Comparison of ENCODE assay signal across 10 cellular contexts in the genomic region with DNA sequence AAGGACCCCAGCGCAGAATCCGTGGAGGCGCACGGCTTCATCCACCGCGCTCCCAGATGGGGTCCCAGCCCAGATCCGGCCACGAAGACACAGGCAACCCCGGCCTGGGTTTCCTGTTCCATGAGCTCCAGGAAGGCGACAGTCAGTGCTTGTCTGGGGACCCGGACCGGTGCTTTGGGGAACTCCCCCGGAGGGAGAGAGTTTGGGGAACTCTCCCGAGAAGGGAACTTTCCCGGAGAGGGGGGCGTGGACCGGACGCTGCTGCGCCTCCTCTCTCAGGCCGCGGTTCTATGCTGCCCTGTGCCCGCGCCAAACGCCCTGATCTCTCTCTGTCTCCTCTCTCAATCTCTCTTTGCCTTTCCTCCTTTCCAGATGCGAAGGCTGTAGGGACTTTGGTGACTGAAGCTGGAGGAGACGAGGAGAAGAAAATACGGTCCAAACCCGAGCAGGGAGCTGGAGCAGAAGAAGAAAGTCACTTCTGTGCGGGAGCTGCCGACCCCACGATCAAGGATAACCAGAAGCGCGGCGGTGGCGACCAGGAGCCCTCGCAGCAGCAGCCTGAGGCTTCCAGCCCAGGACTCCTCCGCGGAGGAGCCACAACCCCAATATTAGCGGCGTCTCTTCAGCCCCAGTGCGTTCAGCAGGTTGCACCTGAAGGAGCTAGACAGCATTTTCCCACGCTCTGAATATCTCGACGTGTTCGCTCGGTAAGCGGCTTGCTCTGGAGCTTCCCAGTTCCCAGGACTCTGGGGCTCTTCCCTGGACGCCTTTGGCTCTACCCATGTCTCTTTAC. TPM values are rescaled to one million over a fixed set of nuclear protein-coding genes. Genes with fewer than 3 reads are reported as not detected.
DNase-seq lines count a peak whose midpoint lies in the region; ATAC-seq and TF ChIP-seq lines count a peak whose summit lies in the region.
"Had no signal": no experiment of that assay in that cellular context is flagged by ENCODE, and none has a peak within 500 bp of the region (broad histone marks: within the 10 kb centered on the region; RNA-seq: fewer than 3 reads in every experiment).

No MANE protein-coding gene starts in this region.

- H3K79me2 ChIP-seq in H9 (ENCODE audit: insufficient read depth, low read length) = no peaks in the 10 kb centered on the region

- H3K79me1 ChIP-seq in H9 (ENCODE audit: insufficient read depth, low read depth, low read length, poor library complexity, severe bottlenecking) = no peaks in the 10 kb centered on the region

- no peak overlapping the region for H3K27ac ChIP-seq in CD8-positive, alpha-beta memory T cell (ENCODE audit: low read depth, low read length)
- H3K27ac ChIP-seq in H9 (ENCODE audit: insufficient read length, low read depth, low read length) (no peak overlapping the region), uterus (no peak overlapping the region), vagina (no peak overlapping the region)
- H3K27ac ChIP-seq: skin epidermis had no signal

- H3T11ph ChIP-seq in H9 (ENCODE audit: low read length) = no peak overlapping the region

- DNase-seq in CD8-positive, alpha-beta memory T cell = peak in 1 of 5 donors; percentile 3
- peak; percentile 42 for DNase-seq in H9
- DNase-seq in MCF 10A (ENCODE audit: unreplicated experiment) = no peak
- DNase-seq in natural killer cell = no peak
- DNase-seq in uterus = no peak
- DNase-seq in vagina (ENCODE audit: extremely low spot score in 2 of 2) = no peak
- DNase-seq in stimulated activated naive CD4-positive, alpha-beta T cell treated with Interleukin-2 at 50 U/mL for 16 hours (lab: John Stamatoyannopoulos, UW) = no peak
- DNase-seq: SHP77 treated with DMSO at 0.1 percent for 48 hours had no signal

- no CpG with 5 or more reads among the region's 48 CpGs for WGBS in H9 (ENCODE audit: extremely low coverage, insufficient read length, low lambda C conversion rate)

- peak overlapping the region; percentile 26 to 82 (median 67) for H3K4me3 Mint-ChIP-seq in CD8-positive, alpha-beta memory T cell
- H3K4me3 Mint-ChIP-seq in H9 (peak overlapping the region; percentile 64 to 84), MCF 10A (ENCODE audit: unreplicated experiment) (peak overlapping the region; percentile 23), natural killer cell (peak overlapping the region; percentile 53)

- peak overlapping the region; percentile 54 for H3K4me2 ChIP-seq in H9 (ENCODE audit: insufficient read depth, insufficient read length, low read length)

- no peak overlapping the region for H3K18ac ChIP-seq in H9 (ENCODE audit: insufficient read length, low read depth, low read length)

- H3K9me3 ChIP-seq in CD8-positive, alpha-beta memory T cell (ENCODE audit: low read length) = no peaks in the 10 kb centered on the region
- H3K9me3 ChIP-seq in H9 (ENCODE audit: control insufficient read depth, low read depth, low read length) (peaks cover 11% of the 10 kb centered on the region), uterus (no peaks in the 10 kb centered on the region), vagina (no peaks in the 10 kb centered on the region)

- no peak overlapping the region for H2BK5ac ChIP-seq in H9 (ENCODE audit: insufficient read length, low read length)

- H2BK12ac ChIP-seq in H9 (ENCODE audit: insufficient read length, low read depth, low read length) = no peak overlapping the region

- CTCF ChIA-PET in CD8-positive, alpha-beta memory T cell (lab: Charles Lee) = no interaction called here
- CTCF ChIA-PET in MCF 10A (lab: Yijun Ruan, JAX) = no interaction called here

- H3K27me3 ChIP-seq in CD8-positive, alpha-beta memory T cell (ENCODE audit: insufficient read depth, low read length, poor library complexity, severe bottlenecking) = peaks cover 25% of the 10 kb centered on the region
- H3K27me3 ChIP-seq in H9 (ENCODE audit: insufficient read depth, low read length) (peaks cover 79% of the 10 kb centered on the region), uterus (peaks cover 0 to 35% of the 10 kb centered on the region in 2 donors), vagina (peaks cover 4% of the 10 kb centered on the region)

- H3K14ac ChIP-seq in H9 (ENCODE audit: insufficient read depth, low read length) = no peak overlapping the region

- BruUV-seq in MCF 10A (replicated peaks; lab: Mats Ljungman, UMichigan) = no TSS peak

- H3K27me3 Mint-ChIP-seq in CD8-positive, alpha-beta memory T cell = peaks cover 51 to 72% of the 10 kb centered on the region in 2 donors
- H3K27me3 Mint-ChIP-seq in H9 (ENCODE audit: low read depth) = peaks cover 100% of the 10 kb centered on the region
- peaks cover 69% of the 10 kb centered on the region for H3K27me3 Mint-ChIP-seq in MCF 10A (ENCODE audit: insufficient read depth, unreplicated experiment)
- peaks cover 31 to 48% of the 10 kb centered on the region in 2 donors for H3K27me3 Mint-ChIP-seq in natural killer cell (ENCODE audit: low read depth in 2 of 2)

- POLR2A ChIA-PET in CD8-positive, alpha-beta memory T cell (lab: Charles Lee) = no interaction called here
- POLR2A ChIA-PET in MCF 10A (lab: Yijun Ruan, JAX) = interaction anchor here (1.0 kb wide), 1 partner anchor 11 kb away, joined by 3 read pairs; no protein-coding TSS in a partner anchor

- no peak overlapping the region for H2BK20ac ChIP-seq in H9 (ENCODE audit: low read depth, low read length, poor library complexity, severe bottlenecking)

- ATAC-seq in natural killer cell (peak in 1 of 3 donors; percentile 13), GM21529 (IDR thresholded peaks at IDR 0.05; ENCODE audit: unreplicated experiment) (no peak)

- H4K8ac ChIP-seq in H9 (replicated peaks; ENCODE audit: insufficient read length, low read depth, low read length) = no peak overlapping the region

- H3K4me3 ChIP-seq in CD8-positive, alpha-beta memory T cell (ENCODE audit: low read length) = no peak overlapping the region
- H3K4me3 ChIP-seq in uterus (no peak overlapping the region), vagina (peak overlapping the region in 1 of 2 donors; percentile 23)

- H3K4ac ChIP-seq in H9 (ENCODE audit: low read depth, low read length) = no peak overlapping the region

- no peak overlapping the region for H2AK5ac ChIP-seq in H9 (ENCODE audit: insufficient read length, low read length)

- intact Hi-C loops in MCF 10A (cut with micrococcal nuclease) = no loop called here
- intact Hi-C loops in natural killer cell (cut with micrococcal nuclease) = no loop called here
- intact Hi-C loops in uterus (cut with DNase I; ENCODE audit: low total_unique reads) = no loop called here
- intact Hi-C loops in vagina (cut with DNase I) = no loop called here

- no peak overlapping the region for H3K56ac ChIP-seq in H9 (ENCODE audit: insufficient read length, low read depth, low read length)

- H4K20me1 ChIP-seq in H9 (ENCODE audit: control insufficient read depth, insufficient read depth, insufficient read length) = no peaks in the 10 kb centered on the region

- peaks cover 6 to 24% (median 11%) of the 10 kb centered on the region in 3 donors for H3K4me1 Mint-ChIP-seq in CD8-positive, alpha-beta memory T cell
- H3K4me1 Mint-ChIP-seq in H9 = peaks cover 5 to 12% of the 10 kb centered on the region in 2 experiments
- no peaks in the 10 kb centered on the region for H3K4me1 Mint-ChIP-seq in MCF 10A (ENCODE audit: insufficient read depth, unreplicated experiment)
- peaks cover 0 to 9% of the 10 kb centered on the region in 2 donors for H3K4me1 Mint-ChIP-seq in natural killer cell

- no peaks in the 10 kb centered on the region for H3K36me3 ChIP-seq in CD8-positive, alpha-beta memory T cell (ENCODE audit: insufficient read depth, low read length)
- H3K36me3 ChIP-seq in uterus (no peaks in the 10 kb centered on the region), vagina (no peaks in the 10 kb centered on the region)

- H2BK120ac ChIP-seq in H9 (ENCODE audit: low read depth, low read length, poor library complexity, severe bottlenecking) = no peak overlapping the region

- H4K91ac ChIP-seq in H9 (ENCODE audit: insufficient read length, low read depth, low read length) = no peak overlapping the region

- TF ChIP-seq CTCF in H9 (conservative IDR thresholded peaks at IDR 0.05) (no peak), MCF 10A (IDR thresholded peaks at IDR 0.05; ENCODE audit: unreplicated experiment) (no peak), natural killer cell (IDR thresholded peaks at IDR 0.05) (no peak), uterus (IDR thresholded peaks at IDR 0.05) (no peak), vagina (IDR thresholded peaks at IDR 0.05) (no peak)

- no peaks in the 10 kb centered on the region for H3K9me3 Mint-ChIP-seq in CD8-positive, alpha-beta memory T cell
- H3K9me3 Mint-ChIP-seq in H9 (peaks cover 72 to 75% of the 10 kb centered on the region in 2 experiments), MCF 10A (ENCODE audit: unreplicated experiment) (no peaks in the 10 kb centered on the region), natural killer cell (no peaks in the 10 kb centered on the region)

- H2AFZ ChIP-seq in H9 (ENCODE audit: low read length) = no peak overlapping the region

- H3K4me1 ChIP-seq in CD8-positive, alpha-beta memory T cell (ENCODE audit: insufficient read depth, low read length) = no peaks in the 10 kb centered on the region
- H3K4me1 ChIP-seq in H9 (ENCODE audit: insufficient read depth, low read length) = no peaks in the 10 kb centered on the region
- H3K4me1 ChIP-seq in uterus = no peaks in the 10 kb centered on the region
- H3K4me1 ChIP-seq in vagina = peaks cover 13% of the 10 kb centered on the region

- TF ChIP-seq POLR2A in uterus (IDR thresholded peaks at IDR 0.05) (no peak), vagina (IDR thresholded peaks at IDR 0.05) (no peak)

- no peak overlapping the region for H2BK15ac ChIP-seq in H9 (ENCODE audit: low read depth, low read length)

- peaks cover 9% of the 10 kb centered on the region for H3K23me2 ChIP-seq in H9 (ENCODE audit: insufficient read length, low read depth, low read length, poor library complexity, severe bottlenecking)

- no peak overlapping the region for H3K23ac ChIP-seq in H9 (ENCODE audit: insufficient read length, low read depth, low read length)

- no peak overlapping the region for H3K27ac Mint-ChIP-seq in CD8-positive, alpha-beta memory T cell
- no peak overlapping the region; a peak in 1 of 7 replicates for H3K27ac Mint-ChIP-seq in H9
- no peak overlapping the region for H3K27ac Mint-ChIP-seq in MCF 10A (ENCODE audit: low read depth, unreplicated experiment)
- no peak overlapping the region for H3K27ac Mint-ChIP-seq in natural killer cell

- H3K36me3 Mint-ChIP-seq in CD8-positive, alpha-beta memory T cell = no peaks in the 10 kb centered on the region
- H3K36me3 Mint-ChIP-seq in H9 (ENCODE audit: insufficient read depth in 1 of 3, low read depth in 3 of 3) = no peaks in the 10 kb centered on the region; a peak in 2 of 7 replicates
- H3K36me3 Mint-ChIP-seq in MCF 10A (ENCODE audit: insufficient read depth, unreplicated experiment) = peaks cover 5% of the 10 kb centered on the region
- H3K36me3 Mint-ChIP-seq in natural killer cell = no peaks in the 10 kb centered on the region

- no peak overlapping the region for H3K9ac ChIP-seq in H9 (ENCODE audit: extremely low read depth, insufficient read length, low read length)

- no peak overlapping the region for H4K5ac ChIP-seq in H9 (ENCODE audit: insufficient read length, low read depth, low read length)

RNA-seq across cellular contexts. Expression of a gene that starts 47.6 kb away (rescaled TPM):
- 10 to 100 TPM; 11.3 to 11.7 TPM for total RNA-seq in CD8-positive, alpha-beta memory T cell
- polyA plus RNA-seq in CD8-positive, alpha-beta memory T cell = 4.6 TPM
- 7.3 and 7.5 TPM in 2 replicates for total RNA-seq in H9 (2021)
- 10.4 and 13.8 TPM in 2 replicates for total RNA-seq in MCF 10A (2022)
- total RNA-seq in natural killer cell = 10 to 100 TPM; 14.7 to 20.0 (median 15.4) TPM
- total RNA-seq in uterus = 10 to 100 TPM in 1 of 4 donors, 1 to 10 TPM in 3; 1.5 to 13.7 (median 5.9) TPM
- total RNA-seq in vagina = 6.4 TPM

Comparison
In these comparisons a context has a peak if more than half of its experiments do, and no peak if none do; other contexts are left out.
1. H3K4me3 Mint-ChIP-seq: peak in every context shown above with its lines; median percentile 74 in H9; 67 in CD8-positive, alpha-beta memory T cell; 53 in natural killer cell; 23 in MCF 10A.